23 cellular contexts compared by ENCODE assay signal in the genomic region with DNA sequence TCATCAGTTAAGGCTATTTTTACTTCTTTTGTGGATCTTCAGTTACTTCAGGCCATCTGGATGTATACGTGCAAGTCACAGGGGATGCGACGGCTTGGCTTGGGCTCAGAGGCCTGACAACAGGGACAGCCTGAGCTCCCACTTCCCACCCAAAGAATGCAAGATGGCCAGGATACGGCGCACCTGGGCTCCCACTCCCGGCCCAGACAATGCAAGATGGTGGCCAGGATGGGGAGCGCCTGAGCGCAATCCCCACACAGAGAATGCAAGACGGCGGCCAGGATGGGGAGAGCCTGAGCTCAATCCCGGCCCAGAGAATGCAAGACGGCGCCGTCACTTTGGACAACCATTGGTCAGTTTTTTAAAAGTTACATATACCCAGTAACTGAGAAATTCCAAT. TPM values are rescaled to one million over a fixed set of nuclear protein-coding genes. Genes with fewer than 3 reads are reported as not detected.
"Had no signal": no experiment of that assay in that cellular context is flagged by ENCODE, and none has a peak within 500 bp of the region (broad histone marks: within the 10 kb centered on the region; RNA-seq: fewer than 3 reads in every experiment).

No MANE protein-coding gene starts in this region.

- ATAC-seq: activated CD8-positive, alpha-beta T cell treated with anti-CD3 and anti-CD28 coated beads for 36 hours; gastrocnemius medialis; left lung; right cardiac atrium; stimulated activated effector memory CD8-positive, alpha-beta T cell treated with anti-CD3 and anti-CD28 coated beads, Interleukin-12 subunit alpha, Interleukin-12 subunit beta, amount 100 ng/mL, for 72 hours had no signal

- H3K4me1 Mint-ChIP-seq: activated B cell treated with CpG ODN at 0.5 μM for 24 hours, naive B cell had no signal

- DNase-seq: activated B cell treated with CpG ODN at 0.5 μM for 24 hours; activated CD4-positive, alpha-beta T cell treated with anti-CD3 and anti-CD28 coated beads, Interleukin-2, amount 50 U/mL, for 1 hour; activated CD8-positive, alpha-beta T cell treated with anti-CD3 and anti-CD28 coated beads for 36 hours; activated gamma-delta T cell treated with Interleukin-2 at 50 U/mL for 16 hours; activated naive CD4-positive, alpha-beta T cell treated with anti-CD3 and anti-CD28 coated beads, Interleukin-2, amount 50 U/mL, for 16 hours; amniotic stem cell; brain microvascular endothelial cell; effector CD4-positive, alpha-beta T cell; gastrocnemius medialis; glutamatergic neuron; left lung; naive B cell; right cardiac atrium; stimulated activated CD4-positive, alpha-beta T cell treated with anti-CD3 and anti-CD28 coated beads, Interleukin-12 subunit alpha, Interleukin-12 subunit beta, amount 100 ng/mL, for 4 hours; stimulated activated CD4-positive, alpha-beta T cell treated with anti-CD3 and anti-CD28 coated beads, Interleukin-4, amount 100 ng/mL, for 24 hours; T-helper 1 cell; upper lobe of left lung had no signal

- H3K27ac Mint-ChIP-seq: activated B cell treated with CpG ODN at 0.5 μM for 24 hours; activated CD8-positive, alpha-beta T cell treated with anti-CD3 and anti-CD28 coated beads for 36 hours; activated T-helper 1 cell treated with anti-CD3 and anti-CD28 coated beads, Interleukin-12 subunit alpha, Interleukin-12 subunit beta, Interleukin-2, Interleukin-4 antibody, amounts not matched to agents 30 ng/mL and 10 ng/mL and 1 ng/mL, durations not matched to agents 14 hours and 24 hours and 36 hours; dendritic cell treated with granulocyte-macrophage colony-stimulating factor and Interleukin-4, amounts not matched to agents 40 ng/mL and 50 ng/mL, for 4 days; stimulated activated effector memory CD8-positive, alpha-beta T cell treated with anti-CD3 and anti-CD28 coated beads, Interleukin-12 subunit alpha, Interleukin-12 subunit beta, amount 100 ng/mL, for 72 hours; stimulated activated naive CD8-positive, alpha-beta T cell treated with anti-CD3 and anti-CD28 coated beads, Interleukin-15, Interleukin-2, amounts not matched to agents 100 ng/mL and 50 ng/mL, for 24 hours; T-helper 2 cell treated with Interferon-gamma antibody and Interleukin-4, amounts not matched to agents 5 μg/mL and 100 μg/mL, for 36 hours had no signal

- H3K9me3 Mint-ChIP-seq: activated B cell treated with CpG ODN at 0.5 μM for 24 hours; activated CD8-positive, alpha-beta T cell treated with anti-CD3 and anti-CD28 coated beads for 36 hours; activated T-helper 1 cell treated with anti-CD3 and anti-CD28 coated beads, Interleukin-12 subunit alpha, Interleukin-12 subunit beta, Interleukin-2, Interleukin-4 antibody, amounts not matched to agents 30 ng/mL and 10 ng/mL and 1 ng/mL, durations not matched to agents 14 hours and 24 hours and 36 hours; dendritic cell treated with granulocyte-macrophage colony-stimulating factor and Interleukin-4, amounts not matched to agents 40 ng/mL and 50 ng/mL, for 4 days; stimulated activated effector memory CD8-positive, alpha-beta T cell treated with anti-CD3 and anti-CD28 coated beads, Interleukin-12 subunit alpha, Interleukin-12 subunit beta, amount 100 ng/mL, for 72 hours; stimulated activated naive CD8-positive, alpha-beta T cell treated with anti-CD3 and anti-CD28 coated beads, Interleukin-15, Interleukin-2, amounts not matched to agents 100 ng/mL and 50 ng/mL, for 24 hours; T-helper 2 cell treated with Interferon-gamma antibody and Interleukin-4, amounts not matched to agents 5 μg/mL and 100 μg/mL, for 36 hours had no signal

- H3K4me3 Mint-ChIP-seq: activated B cell treated with CpG ODN at 0.5 μM for 24 hours; activated CD8-positive, alpha-beta T cell treated with anti-CD3 and anti-CD28 coated beads for 36 hours; activated T-helper 1 cell treated with anti-CD3 and anti-CD28 coated beads, Interleukin-12 subunit alpha, Interleukin-12 subunit beta, Interleukin-2, Interleukin-4 antibody, amounts not matched to agents 30 ng/mL and 10 ng/mL and 1 ng/mL, durations not matched to agents 14 hours and 24 hours and 36 hours; dendritic cell treated with granulocyte-macrophage colony-stimulating factor and Interleukin-4, amounts not matched to agents 40 ng/mL and 50 ng/mL, for 4 days; naive B cell; stimulated activated effector memory CD8-positive, alpha-beta T cell treated with anti-CD3 and anti-CD28 coated beads, Interleukin-12 subunit alpha, Interleukin-12 subunit beta, amount 100 ng/mL, for 72 hours; stimulated activated naive CD8-positive, alpha-beta T cell treated with anti-CD3 and anti-CD28 coated beads, Interleukin-15, Interleukin-2, amounts not matched to agents 100 ng/mL and 50 ng/mL, for 24 hours; T-helper 2 cell treated with Interferon-gamma antibody and Interleukin-4, amounts not matched to agents 5 μg/mL and 100 μg/mL, for 36 hours had no signal

- H3K36me3 Mint-ChIP-seq: stimulated activated effector memory CD8-positive, alpha-beta T cell treated with anti-CD3 and anti-CD28 coated beads, Interleukin-12 subunit alpha, Interleukin-12 subunit beta, amount 100 ng/mL, for 72 hours had no signal

RNA-seq across cellular contexts. Expression of gene C2CD4C, which starts 39.1 kb away (rescaled TPM):
- total RNA-seq: activated B cell treated with CpG ODN at 0.5 μM for 24 hours, kidney epithelial cell had no signal
